ENCODE assay signal across 12 cellular contexts in genomic region chr5:146205499-146206202, GRCh38. TPM values are rescaled to one million over a fixed set of nuclear protein-coding genes. Genes with fewer than 3 reads are reported as not detected.
DNase-seq lines count a peak whose midpoint lies in the region; TF ChIP-seq lines count a peak whose summit lies in the region.
"Had no signal": no experiment of that assay in that cellular context is flagged by ENCODE, and none has a peak within 500 bp of the region (broad histone marks: within the 10 kb centered on the region; RNA-seq: fewer than 3 reads in every experiment).

No MANE protein-coding gene starts in this region.

- peaks cover 22% of the 10 kb centered on the region for H3K4me1 ChIP-seq in ACC112 (ENCODE audit: control insufficient read depth, insufficient read depth, low read length, unreplicated experiment)
- peaks cover 7% of the 10 kb centered on the region for H3K4me1 ChIP-seq in iPS-15b (ENCODE audit: control insufficient read depth, insufficient read depth, low read length)

- no peaks in the 10 kb centered on the region for H3K36me3 ChIP-seq in ACC112 (ENCODE audit: insufficient read depth, low read length)
- H3K36me3 ChIP-seq in GM06990 (ENCODE audit: control insufficient read depth, insufficient read depth, low read length): no peaks in the 10 kb centered on the region
- H3K36me3 ChIP-seq in SK-N-MC (ENCODE audit: insufficient read depth, low read length): peaks cover 7% of the 10 kb centered on the region
- no peaks in the 10 kb centered on the region for H3K36me3 ChIP-seq in iPS-15b (ENCODE audit: control insufficient read depth, insufficient read depth, low read length)

- H3K79me2 ChIP-seq in ACC112 (ENCODE audit: control insufficient read depth, insufficient read depth, low read length, unreplicated experiment): peaks cover 67% of the 10 kb centered on the region

- no peak overlapping the region for H2AFZ ChIP-seq in ACC112 (ENCODE audit: low read length, unreplicated experiment)

- no peaks in the 10 kb centered on the region for H3K9me3 ChIP-seq in SK-N-MC (ENCODE audit: low read depth, low read length)
- no peaks in the 10 kb centered on the region for H3K9me3 ChIP-seq in iPS-15b (ENCODE audit: control insufficient read depth, insufficient read depth, low read length)

- H3K27me3 ChIP-seq in ACC112 (ENCODE audit: insufficient read depth, low read length) (no peaks in the 10 kb centered on the region), GM06990 (replicated peaks; ENCODE audit: control insufficient read depth, insufficient read depth, low read length) (no peaks in the 10 kb centered on the region), iPS-15b (ENCODE audit: control insufficient read depth, insufficient read depth, low read length) (no peaks in the 10 kb centered on the region)
- H3K27me3 ChIP-seq: foreskin keratinocyte had no signal

- DNase-seq in GM06990 (ENCODE audit: extremely low read depth, insufficient read length) (no peak), SK-N-MC (ENCODE audit: low read depth, low spot score) (no peak), NCI-H1436 (lab: John Stamatoyannopoulos, UW) (no peak), HT-29 (ENCODE audit: low spot score) (no peak), COLO829 (ENCODE audit: low spot score) (no peak), NCI-H446 treated with DMSO at 0.1 percent for 48 hours (lab: John Stamatoyannopoulos, UW) (no peak)
- DNase-seq: foreskin keratinocyte, KBM-7, NCI-H2227 treated with DMSO at 0.1 percent for 48 hours, SHP77 treated with DMSO at 0.1 percent for 48 hours had no signal

- TF ChIP-seq CTCF in GM06990 (IDR thresholded peaks at IDR 0.05; ENCODE audit: insufficient read depth, low read length, poor library complexity, severe bottlenecking): no peak

- peak overlapping the region; percentile 92; the same call in 1 of the 2 replicates for H3K4me3 ChIP-seq in ACC112 (ENCODE audit: low read depth, low read length)
- H3K4me3 ChIP-seq in GM06990 (replicated peaks; ENCODE audit: low read depth, low read length): peak overlapping the region; percentile 97
- peak overlapping the region; percentile 84 for H3K4me3 ChIP-seq in SK-N-MC
- peak overlapping the region; percentile 18 for H3K4me3 ChIP-seq in iPS-15b (ENCODE audit: low read depth, low read length)

- peak overlapping the region; percentile 28 for H3K9ac ChIP-seq in SK-N-MC (ENCODE audit: insufficient read length)
- no peak overlapping the region for H3K9ac ChIP-seq in iPS-15b (ENCODE audit: low read depth, low read length)

- no peak overlapping the region for H3K27ac ChIP-seq in ACC112 (ENCODE audit: low read depth, low read length)
- H3K27ac ChIP-seq in SK-N-MC: no peak overlapping the region
- H3K27ac ChIP-seq: foreskin keratinocyte had no signal

RNA-seq across cellular contexts. Expression of gene RBM27, which starts 2.2 kb away (rescaled TPM):
- total RNA-seq in HT-29 (2014; rRNA removed; shearing (Covaris generic)): 10.1 and 17.5 TPM in 2 replicates

RNA-seq across cellular contexts. Expression of gene LARS1, which starts 23.2 kb away (rescaled TPM):
- 57.6 and 64.7 TPM in 2 replicates for total RNA-seq in HT-29 (2014; rRNA removed; shearing (Covaris generic))

Comparison
In these comparisons a context has a peak if more than half of its experiments do, and no peak if none do; other contexts are left out.
1. H3K4me3 ChIP-seq: peak in every context shown above with its lines; median percentile 97 in GM06990; 92 in ACC112; 84 in SK-N-MC; 18 in iPS-15b.